8 cellular contexts compared by ENCODE assay signal in the genomic region with DNA sequence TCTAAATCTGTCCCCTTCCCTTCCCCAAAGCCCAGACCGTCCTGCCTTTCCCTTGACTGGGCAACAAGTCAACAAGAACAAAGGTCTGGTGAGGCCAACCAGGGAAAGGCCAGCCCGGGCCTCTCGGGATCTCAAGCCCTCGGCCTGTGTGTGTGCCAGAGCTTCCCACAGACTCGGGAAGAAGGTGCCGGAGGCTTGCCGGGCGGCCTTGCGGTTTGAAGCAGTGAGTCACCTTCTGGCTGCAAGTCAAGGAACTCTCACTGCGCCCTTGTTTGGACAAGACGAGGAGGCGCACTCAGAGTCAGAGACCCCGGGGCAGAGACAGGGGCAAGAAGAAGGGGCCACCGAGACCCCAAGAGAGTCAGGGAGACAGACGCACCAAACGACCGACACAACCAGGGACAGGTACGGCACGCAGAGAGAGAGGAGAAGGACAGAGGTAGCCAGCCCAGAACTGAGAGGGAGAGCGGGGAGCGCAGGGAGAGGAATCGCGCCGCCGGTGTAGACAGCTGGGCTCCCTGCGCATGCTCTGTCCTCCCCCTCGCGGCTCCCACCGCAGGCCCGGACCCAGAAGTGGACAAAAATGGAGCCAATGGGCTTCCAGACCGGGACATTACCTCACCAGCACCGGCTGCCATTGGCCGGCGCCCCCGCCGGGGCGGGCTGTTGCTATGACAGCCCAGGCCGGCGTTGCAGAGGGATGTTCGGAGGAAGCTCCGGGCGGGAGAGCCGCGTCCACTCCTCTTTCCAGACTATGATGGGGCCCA.
DNase-seq lines count a peak whose midpoint lies in the region; ATAC-seq, FAIRE-seq and TF ChIP-seq lines count a peak whose summit lies in the region.

No MANE protein-coding gene starts in this region.

- H3K27me3 Mint-ChIP-seq in T-helper 2 cell treated with Interferon-gamma antibody and Interleukin-4, amounts not matched to agents 5 μg/mL and 100 μg/mL, for 36 hours (ENCODE audit: low read depth) = peaks cover 58% of the 10 kb centered on the region
- peaks cover 43% of the 10 kb centered on the region for H3K27me3 Mint-ChIP-seq in progenitor cell of endocrine pancreas

- H3K9me3 Mint-ChIP-seq in T-helper 2 cell treated with Interferon-gamma antibody and Interleukin-4, amounts not matched to agents 5 μg/mL and 100 μg/mL, for 36 hours = no peaks in the 10 kb centered on the region
- H3K9me3 Mint-ChIP-seq in progenitor cell of endocrine pancreas (ENCODE audit: low read depth) = no peaks in the 10 kb centered on the region

- H3K4me3 ChIP-seq in GM12875 (ENCODE audit: low read depth, low read length) = peak overlapping the region; percentile 38
- peak overlapping the region; percentile 46 to 58 for H3K4me3 ChIP-seq in ascending aorta

- intact Hi-C loops in ascending aorta (cut with DNase I) = loop anchor here (1.0 to 2.0 kb wide), 3 partner anchors 64 to 105 kb away; no protein-coding TSS in a partner anchor
- intact Hi-C loops in left ventricle myocardium superior (cut with micrococcal nuclease) = no loop called here

- peak; percentile 95 for FAIRE-seq in urothelium cell line (lab: Jason Lieb, UNC)

- peak overlapping the region; percentile 83 for H3K4me3 Mint-ChIP-seq in T-helper 2 cell treated with Interferon-gamma antibody and Interleukin-4, amounts not matched to agents 5 μg/mL and 100 μg/mL, for 36 hours
- H3K4me3 Mint-ChIP-seq in progenitor cell of endocrine pancreas (ENCODE audit: low read depth) = peak overlapping the region; percentile 73

- TF ChIP-seq CTCF in GM12875 (IDR thresholded peaks at IDR 0.05; ENCODE audit: borderline replicate concordance, insufficient read depth, low read depth, low read length) = no peak
- TF ChIP-seq CTCF in ascending aorta (IDR thresholded peaks at IDR 0.05) = peak in 1 of 3 experiments; percentile 5
- no peak for TF ChIP-seq CTCF in progenitor cell of endocrine pancreas (IDR thresholded peaks at IDR 0.05; ENCODE audit: unreplicated experiment)

- DNase-seq in NCI-H187 treated with DMSO at 0.1 percent for 48 hours (lab: John Stamatoyannopoulos, UW) = peak; percentile 77
- peak; percentile 68 for DNase-seq in T-helper 2 cell treated with Interferon-gamma antibody and Interleukin-4, amounts not matched to agents 5 μg/mL and 100 μg/mL, for 36 hours (ENCODE audit: low spot score)
- peak; percentile 87 to 98 for DNase-seq in ascending aorta (ENCODE audit: low spot score in 2 of 2)
- peak; percentile 97 for DNase-seq in left ventricle myocardium superior
- DNase-seq in progenitor cell of endocrine pancreas (ENCODE audit: low spot score, unreplicated experiment) = peak; percentile 86
- DNase-seq in urothelium cell line (ENCODE audit: low spot score) = peak; percentile 99

- H3K27ac ChIP-seq in ascending aorta = peak overlapping the region; percentile 95

- no peaks in the 10 kb centered on the region for H3K36me3 ChIP-seq in ascending aorta

- H3K27ac Mint-ChIP-seq in T-helper 2 cell treated with Interferon-gamma antibody and Interleukin-4, amounts not matched to agents 5 μg/mL and 100 μg/mL, for 36 hours = peak overlapping the region; percentile 67
- peak overlapping the region; percentile 94 for H3K27ac Mint-ChIP-seq in progenitor cell of endocrine pancreas

- peaks cover 4 to 13% of the 10 kb centered on the region in 2 donors for H3K4me1 ChIP-seq in ascending aorta

- H3K4me1 Mint-ChIP-seq in T-helper 2 cell treated with Interferon-gamma antibody and Interleukin-4, amounts not matched to agents 5 μg/mL and 100 μg/mL, for 36 hours (ENCODE audit: low read depth) = peaks cover 17% of the 10 kb centered on the region
- H3K4me1 Mint-ChIP-seq in progenitor cell of endocrine pancreas (ENCODE audit: low read depth) = peaks cover 3% of the 10 kb centered on the region

- H3K27me3 ChIP-seq in ascending aorta = no peaks in the 10 kb centered on the region

- H3K36me3 Mint-ChIP-seq in T-helper 2 cell treated with Interferon-gamma antibody and Interleukin-4, amounts not matched to agents 5 μg/mL and 100 μg/mL, for 36 hours (ENCODE audit: low read depth) = no peaks in the 10 kb centered on the region
- no peaks in the 10 kb centered on the region for H3K36me3 Mint-ChIP-seq in progenitor cell of endocrine pancreas (ENCODE audit: insufficient read depth)

- no peaks in the 10 kb centered on the region for H3K9me3 ChIP-seq in ascending aorta

- ATAC-seq in HG02943 (IDR thresholded peaks at IDR 0.05; ENCODE audit: low read depth, unreplicated experiment) (peak; percentile 80), left ventricle myocardium superior (peak; percentile 97)

Comparison
In these comparisons a context has a peak if more than half of its experiments do, and no peak if none do; other contexts are left out.
1. Peak in every context shown above with its lines: DNase-seq, ATAC-seq, H3K4me3 ChIP-seq and H3K27ac ChIP-seq.